4 cellular contexts compared by ENCODE assay signal in the genomic region with DNA sequence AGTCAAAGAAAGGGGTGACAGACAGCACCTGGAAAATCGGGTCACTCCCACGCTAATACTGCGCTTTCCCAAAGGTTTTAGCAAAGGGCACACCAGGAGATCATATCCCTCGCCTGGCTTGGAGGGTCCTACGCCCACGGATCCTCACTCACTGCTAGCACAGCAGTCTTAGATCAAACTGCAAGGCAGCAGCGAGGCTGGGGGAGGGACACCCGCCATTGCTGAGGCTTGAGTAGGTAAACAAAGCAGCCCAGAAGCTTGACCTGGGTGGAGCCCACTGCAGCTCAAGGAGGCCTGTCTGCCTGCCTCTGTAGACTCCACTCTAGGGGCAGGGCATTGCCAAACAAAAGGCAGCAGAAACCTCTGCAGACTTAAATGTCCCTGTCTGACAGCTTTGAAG.
DNase-seq lines count a peak whose midpoint lies in the region; FAIRE-seq and TF ChIP-seq lines count a peak whose summit lies in the region.
"Not testable (repeated sequence)": the region's sequence is repeated elsewhere in the genome, so short reads cannot be mapped to it uniquely, and the experiment has no call there.

No MANE protein-coding gene starts in this region.

- not testable (repeated sequence) for H3K27ac ChIP-seq in kidney (ENCODE audit: low read depth in 2 of 2, low read length in 2 of 2); neural progenitor cell

- not testable (repeated sequence) for H3F3A ChIP-seq in neural progenitor cell (ENCODE audit: low read depth)

- not testable (repeated sequence) for H3K4me3 ChIP-seq in kidney (ENCODE audit: low read length in 2 of 2); neural progenitor cell

- TF ChIP-seq CTCF in kidney (IDR thresholded peaks at IDR 0.05; ENCODE audit: borderline replicate concordance, extremely low read depth, insufficient read depth); mesothelial cell of epicardium (IDR thresholded peaks at IDR 0.05; ENCODE audit: unreplicated experiment); neural progenitor cell (IDR thresholded peaks at IDR 0.05): not testable (repeated sequence)

- intact Hi-C loops in kidney (cut with DNase I): not testable (repeated sequence)

- not testable (repeated sequence) for H3K27me3 ChIP-seq in neural progenitor cell

- H3K79me2 ChIP-seq in neural progenitor cell (ENCODE audit: low read depth): not testable (repeated sequence)

- not testable (repeated sequence) for H3K9me3 ChIP-seq in kidney (ENCODE audit: control insufficient read depth in 1 of 2, low read length in 2 of 2); neural progenitor cell (ENCODE audit: low read depth)

- FAIRE-seq in kidney (lab: Jason Lieb, UNC): not testable (repeated sequence)

- peaks cover 12% of the 10 kb centered on the region for H3K4me1 Mint-ChIP-seq in mesothelial cell of epicardium
- H3K4me1 Mint-ChIP-seq in neural progenitor cell: not testable (repeated sequence)

- not testable (repeated sequence) for H3K36me3 ChIP-seq in kidney (ENCODE audit: control insufficient read depth in 1 of 2, insufficient read depth in 2 of 2, low read length in 2 of 2); neural progenitor cell

- H3K9me3 Mint-ChIP-seq in mesothelial cell of epicardium: peaks cover 27% of the 10 kb centered on the region
- not testable (repeated sequence) for H3K9me3 Mint-ChIP-seq in neural progenitor cell

- H3K4me2 ChIP-seq in neural progenitor cell: not testable (repeated sequence)

- not testable (repeated sequence) for H3K4me1 ChIP-seq in kidney (ENCODE audit: control insufficient read depth in 1 of 2, insufficient read depth in 1 of 2, low read depth in 1 of 2, low read length in 2 of 2); neural progenitor cell

- not testable (repeated sequence) for H4K20me1 ChIP-seq in neural progenitor cell (ENCODE audit: low read depth)

- DNase-seq in NCI-H748 (lab: John Stamatoyannopoulos, UW; ENCODE audit: unreplicated experiment) (peak; percentile 12), kidney (peak; percentile 23)
- not testable (repeated sequence) for DNase-seq in mesothelial cell of epicardium (ENCODE audit: low spot score in 2 of 2, unreplicated experiment in 2 of 2); neural progenitor cell (ENCODE audit: low spot score)

- not testable (repeated sequence) for H3K9ac ChIP-seq in kidney (ENCODE audit: low read length in 2 of 2); neural progenitor cell

- H3K36me3 Mint-ChIP-seq in mesothelial cell of epicardium, neural progenitor cell: not testable (repeated sequence)

- H3K27me3 Mint-ChIP-seq in mesothelial cell of epicardium (ENCODE audit: low read depth); neural progenitor cell (ENCODE audit: insufficient read depth, low read depth): not testable (repeated sequence)

- not testable (repeated sequence) for H3K4me3 Mint-ChIP-seq in mesothelial cell of epicardium, neural progenitor cell

- peak overlapping the region; percentile 19 for H3K27ac Mint-ChIP-seq in mesothelial cell of epicardium
- peak overlapping the region; percentile 69 for H3K27ac Mint-ChIP-seq in neural progenitor cell

- not testable (repeated sequence) for H2AFZ ChIP-seq in neural progenitor cell (replicated peaks)
